1 cellular context compared by ENCODE assay signal in genomic region chr6:149922642-149923326, GRCh38.
A peak's percentile ranks its signal among the peaks of the same experiment; 100 is the strongest.
TF ChIP-seq lines count a peak whose summit lies in the region.

RAET1G (minus strand) TSS chr6:149923121; CDS start chr6:149923010, 111 bp downstream.

TF ChIP-seq in K562, 482 proteins besides CTCF, POLR2A, EP300 and RAD21 (continued from another document):
- TF ChIP-seq RAD51 (IDR thresholded peaks at IDR 0.05; ENCODE audit: borderline replicate concordance, low read depth): no peak
- 0 out of 2 replicates have a peak, but pooled peaks have one; percentile 51 for TF ChIP-seq KLF13 (tag; IDR thresholded peaks at IDR 0.05; ENCODE audit: borderline replicate concordance, low read depth)
- peak; percentile 61 for TF ChIP-seq NFIC (IDR thresholded peaks at IDR 0.05)
- TF ChIP-seq TAF7 (tag; IDR thresholded peaks at IDR 0.05): no peak
- TF ChIP-seq KDM4B (IDR thresholded peaks at IDR 0.05; ENCODE audit: borderline replicate concordance in 2 of 2, low read depth in 1 of 2): no peak
- 0 out of 2 replicates have a peak, but pooled peaks have one; percentile 27 for TF ChIP-seq ZBTB33 (CRISPR knock-in tag; IDR thresholded peaks at IDR 0.05)
